9 cellular contexts compared by ENCODE assay signal in the genomic region with DNA sequence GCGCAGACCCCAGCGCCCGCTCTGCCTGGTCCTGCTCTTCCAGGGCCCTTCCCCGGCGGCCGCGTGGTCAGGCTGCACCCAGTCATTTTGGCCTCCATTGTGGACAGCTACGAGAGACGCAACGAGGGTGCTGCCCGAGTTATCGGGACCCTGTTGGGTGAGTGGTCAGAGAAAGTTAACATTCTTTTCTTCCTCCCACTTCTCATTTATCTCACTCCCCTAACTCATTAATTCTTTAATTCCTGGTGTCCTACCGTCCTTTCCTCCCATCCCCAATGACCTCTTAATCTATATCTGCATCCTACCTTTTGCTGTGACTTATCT. TPM values are rescaled to one million over a fixed set of nuclear protein-coding genes. Genes with fewer than 3 reads are reported as not detected.
DNase-seq lines count a peak whose midpoint lies in the region; ATAC-seq, FAIRE-seq and TF ChIP-seq lines count a peak whose summit lies in the region.
"Not testable (repeated sequence)": the region's sequence is repeated elsewhere in the genome, so short reads cannot be mapped to it uniquely, and the experiment has no call there.
"Had no signal": no experiment of that assay in that cellular context is flagged by ENCODE, and none has a peak within 500 bp of the region (broad histone marks: within the 10 kb centered on the region; RNA-seq: fewer than 3 reads in every experiment).

No MANE protein-coding gene starts in this region.

- peak overlapping the region; percentile 94 for H3K4me3 Mint-ChIP-seq in activated CD4-positive, alpha-beta T cell treated with anti-CD3 and anti-CD28 coated beads for 36 hours

- in situ Hi-C loops in mammary epithelial cell (cut with MboI; ENCODE audit: low sequenced_read_pairs in 2 of 2): loop anchor here (5.0 kb wide), 1 partner anchor 80 kb away; no protein-coding TSS in a partner anchor

- ATAC-seq in A549 (peak; percentile 49 to 69; a peak in 5 of 6 replicates), GM19452 (IDR thresholded peaks at IDR 0.05; ENCODE audit: unreplicated experiment) (peak; percentile 8)
- ATAC-seq in activated CD4-positive, alpha-beta T cell treated with anti-CD3 and anti-CD28 coated beads for 36 hours: not testable (repeated sequence)

- peaks cover 15% of the 10 kb centered on the region for H3K4me1 ChIP-seq in A549
- peaks cover 22% of the 10 kb centered on the region for H3K4me1 ChIP-seq in KMS-11 (ENCODE audit: low read depth, poor library complexity, severe bottlenecking)
- peaks cover 31% of the 10 kb centered on the region for H3K4me1 ChIP-seq in mammary epithelial cell (ENCODE audit: insufficient read depth, low read length)
- not testable (repeated sequence) for H3K4me1 ChIP-seq in cardiac muscle cell (ENCODE audit: low read depth); mucosa of stomach (ENCODE audit: control insufficient read depth, insufficient read depth, low read length)
- peaks cover 0 to 10% of the 10 kb centered on the region in 2 donors for H3K4me1 ChIP-seq in small intestine (ENCODE audit: control insufficient read depth in 2 of 2, insufficient read depth in 1 of 2, low read depth in 1 of 2, low read length in 1 of 2)

- dilution Hi-C loops in mammary epithelial cell (cut with HindIII; ENCODE audit: low sequenced_read_pairs): not testable (repeated sequence)

- peaks cover 18% of the 10 kb centered on the region for H3K36me3 Mint-ChIP-seq in activated CD4-positive, alpha-beta T cell treated with anti-CD3 and anti-CD28 coated beads for 36 hours (ENCODE audit: low read depth)

- H3K27me3 Mint-ChIP-seq in activated CD4-positive, alpha-beta T cell treated with anti-CD3 and anti-CD28 coated beads for 36 hours: not testable (repeated sequence)

- not testable (repeated sequence) for TF ChIP-seq POLR2A in A549 (IDR thresholded peaks at IDR 0.05; ENCODE audit: low read length)

- DNase-seq in A549 (ENCODE audit: low read depth in 1 of 2, low spot score in 1 of 2); activated CD4-positive, alpha-beta T cell treated with anti-CD3 and anti-CD28 coated beads for 36 hours; mammary epithelial cell; cardiac muscle cell (ENCODE audit: low read depth in 1 of 2, low spot score in 1 of 2); small intestine: not testable (repeated sequence)

- H3K79me2 ChIP-seq in KMS-11 (ENCODE audit: insufficient read depth, low read depth) (peaks cover 41% of the 10 kb centered on the region), mammary epithelial cell (ENCODE audit: insufficient read depth, low read length) (peaks cover 55% of the 10 kb centered on the region)

- FAIRE-seq in A549 (lab: Jason Lieb, UNC); small intestine (lab: Jason Lieb, UNC): not testable (repeated sequence)

- TF ChIP-seq EP300 in A549 (IDR thresholded peaks at IDR 0.05): not testable (repeated sequence)

- H3K4me1 Mint-ChIP-seq in activated CD4-positive, alpha-beta T cell treated with anti-CD3 and anti-CD28 coated beads for 36 hours: peaks cover 37% of the 10 kb centered on the region

- H3K4me3 ChIP-seq in A549 (peak overlapping the region; percentile 70), mammary epithelial cell (replicated peaks in 1 of 3; ENCODE audit: insufficient read depth in 1 of 3, low read depth in 2 of 3, low read length in 3 of 3) (peak overlapping the region; percentile 68 to 98 (median 79)), cardiac muscle cell (peak overlapping the region; percentile 52), mucosa of stomach (ENCODE audit: low read length) (peak overlapping the region; percentile 61), small intestine (ENCODE audit: low read depth in 1 of 2, low read length in 2 of 2) (peak overlapping the region; percentile 77 to 82)
- not testable (repeated sequence) for H3K4me3 ChIP-seq in KMS-11 (IDR thresholded peaks at IDR 0.05; ENCODE audit: insufficient read depth, low read depth, low read length)

- H2AFZ ChIP-seq in KMS-11 (ENCODE audit: low read depth) (peak overlapping the region; percentile 45; the same call in 1 of the 2 replicates), mammary epithelial cell (ENCODE audit: low read depth, low read length) (peak overlapping the region; percentile 40)

- peak overlapping the region; percentile 98 for H3K4me2 ChIP-seq in A549
- H3K4me2 ChIP-seq in KMS-11: peak overlapping the region; percentile 98
- peak overlapping the region; percentile 90 for H3K4me2 ChIP-seq in mammary epithelial cell (ENCODE audit: insufficient read depth, low read depth, low read length)

- not testable (repeated sequence) for TF ChIP-seq RAD21 in A549 (conservative IDR thresholded peaks at IDR 0.05 in 1 of 2, IDR thresholded peaks at IDR 0.05 in 1 of 2)

- POLR2A ChIA-PET in A549 (lab: Yijun Ruan, JAX): interaction anchor here (0.8 to 1.2 kb wide), 8 partner anchors 10 to 889 kb away, joined by 3 to 7 read pairs (median 4); no protein-coding TSS in a partner anchor
- POLR2A ChIA-PET in activated CD4-positive, alpha-beta T cell treated with anti-CD3 and anti-CD28 coated beads for 36 hours (lab: Charles Lee): not testable (repeated sequence)

- H4K20me1 ChIP-seq in KMS-11 (ENCODE audit: insufficient read depth); mammary epithelial cell (ENCODE audit: insufficient read depth, low read length): not testable (repeated sequence)

- under 1% methylated on average over 10 of the region's 13 CpGs for WGBS in A549 (ENCODE audit: missing lambda C conversion rate)
- 0% methylated on average over 9 of the region's 13 CpGs for WGBS in mammary epithelial cell (ENCODE audit: low coverage, missing lambda C conversion rate)
- 0 to 1% (median 1%) methylated on average over 6 to 9 of the region's 13 CpGs for WGBS in small intestine, 3 donors

- H3K27ac ChIP-seq in A549 (peak overlapping the region; percentile 80 to 91), KMS-11 (peak overlapping the region; percentile 31; the same call in 1 of the 2 replicates), mammary epithelial cell (ENCODE audit: insufficient read depth, low read depth, low read length) (peak overlapping the region; percentile 84), cardiac muscle cell (peak overlapping the region; percentile 65)
- not testable (repeated sequence) for H3K27ac ChIP-seq in small intestine (ENCODE audit: low read depth in 1 of 2, low read length in 1 of 2)

- not testable (repeated sequence) for BruUV-seq in mammary epithelial cell (replicated peaks; lab: Mats Ljungman, UMichigan)

- peak overlapping the region; percentile 78 for H3K9ac ChIP-seq in KMS-11
- peak overlapping the region; percentile 95 for H3K9ac ChIP-seq in mammary epithelial cell (ENCODE audit: insufficient read depth, low read length)
- H3K9ac ChIP-seq in mucosa of stomach (ENCODE audit: low read length): peak overlapping the region; percentile 70

- intact Hi-C loops in activated CD4-positive, alpha-beta T cell treated with anti-CD3 and anti-CD28 coated beads for 36 hours (cut with DNase I, micrococcal nuclease): loop anchor here (1.0 to 2.0 kb wide), 6 partner anchors 32 to 1753 kb away; a partner anchor contains a TSS
- intact Hi-C loops in mammary epithelial cell (cut with micrococcal nuclease): loop anchor here (1.0 to 10.0 kb wide), 6 partner anchors 22 to 473 kb away; a partner anchor contains a TSS

- not testable (repeated sequence) for TF ChIP-seq CTCF in A549 (IDR thresholded peaks at IDR 0.05); KMS-11 (conservative IDR thresholded peaks at IDR 0.05; ENCODE audit: low read depth, low read length); mammary epithelial cell (conservative IDR thresholded peaks at IDR 0.05 in 1 of 2, IDR thresholded peaks at IDR 0.05 in 1 of 2; ENCODE audit: extremely low read depth in 1 of 2, insufficient read depth in 1 of 2, low read depth in 1 of 2, low read length in 2 of 2); cardiac muscle cell (IDR thresholded peaks at IDR 0.05; ENCODE audit: low read depth, low read length)

- peak overlapping the region; percentile 92 for H3K27ac Mint-ChIP-seq in activated CD4-positive, alpha-beta T cell treated with anti-CD3 and anti-CD28 coated beads for 36 hours

- CTCF ChIA-PET in A549 (lab: Yijun Ruan, JAX): interaction anchor here (0.6 to 5.3 kb wide), 37 partner anchors 10 to 892 kb away, joined by 3 to 114 read pairs (median 5); a partner anchor contains a TSS
- CTCF ChIA-PET in activated CD4-positive, alpha-beta T cell treated with anti-CD3 and anti-CD28 coated beads for 36 hours (lab: Charles Lee): interaction anchor here (0.7 to 3.5 kb wide), 22 partner anchors 9 to 635 kb away, joined by 3 to 70 read pairs (median 5); a partner anchor contains a TSS
- CTCF ChIA-PET in mammary epithelial cell (lab: Charles Lee; ENCODE audit: low non-redundant PET): interaction anchor here (0.6 to 2.2 kb wide), 7 partner anchors 10 to 112 kb away, joined by 4 to 57 read pairs (median 6); no protein-coding TSS in a partner anchor

- not testable (repeated sequence) for H3K9me3 Mint-ChIP-seq in activated CD4-positive, alpha-beta T cell treated with anti-CD3 and anti-CD28 coated beads for 36 hours (ENCODE audit: low read depth)

- not testable (repeated sequence) for H3K27me3 ChIP-seq in KMS-11 (ENCODE audit: insufficient read depth, low read depth); mammary epithelial cell (ENCODE audit: insufficient read depth, low read length); cardiac muscle cell; mucosa of stomach (ENCODE audit: control insufficient read depth, insufficient read depth, low read length); small intestine (ENCODE audit: control insufficient read depth in 2 of 2, insufficient read depth in 2 of 2, low read length in 2 of 2)

- H3K9me3 ChIP-seq in A549; mammary epithelial cell (replicated peaks; ENCODE audit: insufficient read depth, low read length); cardiac muscle cell (ENCODE audit: low read depth); mucosa of stomach (ENCODE audit: control insufficient read depth, low read length); small intestine (ENCODE audit: control insufficient read depth, low read depth): not testable (repeated sequence)

- H3K36me3 ChIP-seq in KMS-11 (ENCODE audit: insufficient read depth); mucosa of stomach (ENCODE audit: control insufficient read depth, insufficient read depth, low read length); small intestine (ENCODE audit: control insufficient read depth in 2 of 2, insufficient read depth in 2 of 2, low read length in 2 of 2): not testable (repeated sequence)
- H3K36me3 ChIP-seq in mammary epithelial cell (ENCODE audit: insufficient read depth, low read length): peaks cover 18% of the 10 kb centered on the region
- H3K36me3 ChIP-seq in cardiac muscle cell: peaks cover 13% of the 10 kb centered on the region

RNA-seq across cellular contexts. Expression of a gene that starts 0.4 kb away (rescaled TPM):
- polyA plus RNA-seq in A549 (2011; rRNA removed): 119 and 191 TPM in 2 replicates
- 241 and 404 TPM in 2 replicates for polyA plus RNA-seq in A549 (2012; cell fraction: cytosol; rRNA removed)
- polyA plus RNA-seq in A549 (2012; cell fraction: nucleus; rRNA removed): 467 and 1,021 TPM in 2 replicates
- polyA plus RNA-seq in A549 (2017; fragmentation: RNase III; extraction: RNeasy Plus Mini Kit Qiagen cat#74134 plus additional on column Dnase treatment): 274 to 293 TPM (median 278 TPM) in 3 replicates
- 283 and 286 TPM in 2 replicates for polyA minus RNA-seq in A549 (2011; rRNA and poly(A)+ RNA removed)
- 100 to 1,000 TPM; 270 to 289 TPM for total RNA-seq in activated CD4-positive, alpha-beta T cell treated with anti-CD3 and anti-CD28 coated beads for 36 hours
- total RNA-seq in mammary epithelial cell: 100 to 1,000 TPM; 234 to 399 TPM
- polyA plus RNA-seq in mammary epithelial cell: 247 TPM
- polyA minus RNA-seq in mammary epithelial cell: 345 TPM
- total RNA-seq in cardiac muscle cell: 271 and 306 TPM in 2 replicates
- 150 and 215 TPM in 2 replicates for polyA plus RNA-seq in cardiac muscle cell
- 100 to 1,000 TPM; 371 to 530 (median 505) TPM for polyA plus RNA-seq in small intestine

RNA-seq across cellular contexts. Expression of a gene that starts 22.3 kb away (rescaled TPM):
- polyA plus RNA-seq in A549 (2011; rRNA removed) (not detected in 2 replicates), A549 (2017; fragmentation: RNase III; extraction: RNeasy Plus Mini Kit Qiagen cat#74134 plus additional on column Dnase treatment) (not detected in 3 replicates), mammary epithelial cell (4.9 TPM), cardiac muscle cell (not detected in 2 replicates), small intestine (not detected)
- polyA plus RNA-seq in A549 (2012; cell fraction: cytosol; rRNA removed): not detected in 2 replicates
- not detected in 2 replicates for polyA plus RNA-seq in A549 (2012; cell fraction: nucleus; rRNA removed)
- polyA minus RNA-seq in A549 (2011; rRNA and poly(A)+ RNA removed): not detected in 2 replicates
- total RNA-seq in activated CD4-positive, alpha-beta T cell treated with anti-CD3 and anti-CD28 coated beads for 36 hours: not detected
- total RNA-seq in mammary epithelial cell (10 to 100 TPM in 1 of 2 donors, 1 to 10 TPM in 1; 9.2 to 18.0 TPM), cardiac muscle cell (not detected in 2 replicates)
- 27.5 TPM for polyA minus RNA-seq in mammary epithelial cell

RNA-seq across cellular contexts. Expression of a gene that starts 46.0 kb away (rescaled TPM):
- not detected in 2 replicates for polyA plus RNA-seq in A549 (2011; rRNA removed)
- polyA plus RNA-seq in A549 (2012; cell fraction: cytosol; rRNA removed): not detected in 2 replicates
- not detected in 2 replicates for polyA plus RNA-seq in A549 (2012; cell fraction: nucleus; rRNA removed)
- not detected in 3 replicates for polyA plus RNA-seq in A549 (2017; fragmentation: RNase III; extraction: RNeasy Plus Mini Kit Qiagen cat#74134 plus additional on column Dnase treatment)
- not detected in 2 replicates for polyA minus RNA-seq in A549 (2011; rRNA and poly(A)+ RNA removed)
- total RNA-seq in activated CD4-positive, alpha-beta T cell treated with anti-CD3 and anti-CD28 coated beads for 36 hours: not detected
- total RNA-seq in mammary epithelial cell: under 1 TPM in 1 of 2 donors, not detected in 1; 0.17 TPM
- not detected for polyA plus RNA-seq in mammary epithelial cell
- not detected for polyA minus RNA-seq in mammary epithelial cell
- total RNA-seq in cardiac muscle cell: not detected in 2 replicates
- not detected in 2 replicates for polyA plus RNA-seq in cardiac muscle cell
- not detected for polyA plus RNA-seq in small intestine
- total RNA-seq: A172 had no signal

RNA-seq across cellular contexts. Expression of a gene that starts 56.5 kb away (rescaled TPM):
- polyA plus RNA-seq in A549 (2011; rRNA removed) (not detected in 2 replicates), A549 (2017; fragmentation: RNase III; extraction: RNeasy Plus Mini Kit Qiagen cat#74134 plus additional on column Dnase treatment) (not detected in 3 replicates), mammary epithelial cell (0.02 TPM), cardiac muscle cell (not detected in 2 replicates), small intestine (not detected)
- polyA plus RNA-seq in A549 (2012; cell fraction: cytosol; rRNA removed): not detected in 2 replicates
- not detected in 2 replicates for polyA plus RNA-seq in A549 (2012; cell fraction: nucleus; rRNA removed)
- not detected in 2 replicates for polyA minus RNA-seq in A549 (2011; rRNA and poly(A)+ RNA removed)
- not detected for total RNA-seq in activated CD4-positive, alpha-beta T cell treated with anti-CD3 and anti-CD28 coated beads for 36 hours
- total RNA-seq in mammary epithelial cell (not detected), cardiac muscle cell (not detected in 2 replicates)
- not detected for polyA minus RNA-seq in mammary epithelial cell
- total RNA-seq: A172 had no signal
